31 cellular contexts compared by ENCODE assay signal in the genomic region with DNA sequence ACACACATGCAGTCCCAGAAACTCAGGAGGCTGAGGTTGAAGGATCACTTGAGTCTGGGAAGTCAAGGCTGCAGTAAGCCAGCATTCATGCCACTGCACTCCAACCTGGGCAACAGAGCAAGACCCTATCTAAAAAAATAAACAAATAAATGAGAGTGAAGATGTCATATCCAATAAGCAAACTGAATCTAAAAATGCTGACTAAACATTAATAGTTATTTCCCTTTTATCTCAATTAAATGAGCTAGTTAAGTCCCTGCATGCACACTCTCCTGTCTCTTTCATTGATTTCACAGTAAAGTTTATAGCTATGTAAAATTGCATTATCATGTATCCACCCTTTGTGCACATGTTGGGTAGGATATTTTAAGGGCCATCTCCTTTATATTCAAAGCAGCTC.
"Had no signal": no experiment of that assay in that cellular context is flagged by ENCODE, and none has a peak within 500 bp of the region (broad histone marks: within the 10 kb centered on the region; RNA-seq: fewer than 3 reads in every experiment).

No MANE protein-coding gene starts in this region.

- H3K36me3 ChIP-seq: SJCRH30 had no signal

- FAIRE-seq: RCC 7860 had no signal

- H3K27me3 ChIP-seq: SJCRH30 had no signal

- H3K4me3 Mint-ChIP-seq: T-cell had no signal

- H3K27ac ChIP-seq: PC-9, RWPE1, SJCRH30, SK-N-MC had no signal

- H3K4me1 Mint-ChIP-seq: T-cell had no signal

- H3K4me3 ChIP-seq: PC-9, SJCRH30, SK-N-MC had no signal

- H3K27ac Mint-ChIP-seq: T-cell had no signal

- ATAC-seq: Panc1, Right ventricle myocardium inferior, SK-N-SH treated with all-trans-retinoic acid at 6 μM for 48 hours, T-cell had no signal

- DNase-seq: Karpas-422, MM.1S, MV-4-11, NCI-H1092, NCI-H1105, NCI-H1417 treated with DMSO at 0.1 percent for 48 hours, NCI-H1436 treated with DMSO at 0.1 percent for 48 hours, NCI-H1694 treated with DMSO at 0.1 percent for 48 hours, NCI-H187 treated with DMSO at 0.1 percent for 48 hours, NCI-H2029, NCI-H2081, NCI-H2171 treated with DMSO at 0.1 percent for 48 hours, NCI-H2227 treated with DMSO at 0.1 percent for 48 hours, NCI-H345, NCI-H446, NCI-H510A treated with DMSO at 0.1 percent for 48 hours, NCI-H524 treated with DMSO at 0.1 percent for 48 hours, NCI-H69, NCI-H748 treated with DMSO at 0.1 percent for 48 hours, NCI-H82, PC-9, SHP77, SIG-M5, SJCRH30, T-cell had no signal

- H3K9me3 Mint-ChIP-seq: T-cell had no signal

- H2AFZ ChIP-seq: PC-9 had no signal

- H3K9me3 ChIP-seq: SJCRH30 had no signal

- H3K4me1 ChIP-seq: SJCRH30 had no signal

- H3K4me2 ChIP-seq: PC-9 had no signal

- H3K27me3 Mint-ChIP-seq: T-cell had no signal
